ENCODE assay signal across 8 cellular contexts in genomic region chr17:7549401-7550055, GRCh38. TPM values are rescaled to one million over a fixed set of nuclear protein-coding genes. Genes with fewer than 3 reads are reported as not detected.
DNase-seq lines count a peak whose midpoint lies in the region; ATAC-seq, FAIRE-seq and TF ChIP-seq lines count a peak whose summit lies in the region.
"Had no signal": no experiment of that assay in that cellular context is flagged by ENCODE, and none has a peak within 500 bp of the region (broad histone marks: within the 10 kb centered on the region; RNA-seq: fewer than 3 reads in every experiment).

No MANE protein-coding gene starts in this region.

- peak overlapping the region; percentile 86 for H3K4me3 ChIP-seq in OCI-LY3 (ENCODE audit: low read length)
- H3K4me3 ChIP-seq in astrocyte (ENCODE audit: insufficient read depth, low read depth, low read length): peak overlapping the region; percentile 74

- no peaks in the 10 kb centered on the region for H3K36me3 Mint-ChIP-seq in astrocyte (ENCODE audit: low read depth, unreplicated experiment)
- peaks cover 4 to 9% (median 9%) of the 10 kb centered on the region in 3 donors for H3K36me3 Mint-ChIP-seq in immature natural killer cell

- peaks cover 3% of the 10 kb centered on the region for H3K9me3 Mint-ChIP-seq in astrocyte (ENCODE audit: unreplicated experiment)
- no peaks in the 10 kb centered on the region for H3K9me3 Mint-ChIP-seq in immature natural killer cell

- H3K27ac Mint-ChIP-seq in astrocyte (ENCODE audit: unreplicated experiment) (peak overlapping the region; percentile 27), immature natural killer cell (peak overlapping the region; percentile 79 to 92 (median 90))

- H4K20me1 ChIP-seq in OCI-LY3 (ENCODE audit: insufficient read depth, low read length) (no peaks in the 10 kb centered on the region), astrocyte (ENCODE audit: insufficient read depth, low read length) (no peaks in the 10 kb centered on the region)

- no peak overlapping the region for H2AFZ ChIP-seq in OCI-LY3 (ENCODE audit: low read depth, low read length)
- H2AFZ ChIP-seq in astrocyte (ENCODE audit: low read depth, low read length): peak overlapping the region; percentile 94

- H3K27me3 Mint-ChIP-seq in astrocyte (ENCODE audit: low read depth, unreplicated experiment) (peaks cover 24% of the 10 kb centered on the region), immature natural killer cell (ENCODE audit: low read depth in 3 of 3) (peaks cover 0 to 10% (median 1%) of the 10 kb centered on the region in 3 donors)

- H3K27ac ChIP-seq in OCI-LY3 (ENCODE audit: low read length): no peak overlapping the region
- no peak overlapping the region for H3K27ac ChIP-seq in astrocyte (ENCODE audit: low read depth, low read length)
- H3K27ac ChIP-seq: PC-9 had no signal

- H3K36me3 ChIP-seq in OCI-LY3 (replicated peaks; ENCODE audit: low read depth, low read length) (no peaks in the 10 kb centered on the region), astrocyte (ENCODE audit: insufficient read depth, low read length) (no peaks in the 10 kb centered on the region)

- no peak for DNase-seq in astrocyte (ENCODE audit: low read depth)
- peak; percentile 15 to 28 (median 26) for DNase-seq in immature natural killer cell
- peak; percentile 26 to 27 for DNase-seq in stimulated activated CD4-positive, alpha-beta T cell treated with anti-CD3 and anti-CD28 coated beads, Interleukin-15, amount 100 ng/mL, for 48 hours (ENCODE audit: low read depth in 2 of 2)
- no peak for DNase-seq in AG08395 (ENCODE audit: low spot score)
- DNase-seq in cerebellar cortex (ENCODE audit: low spot score): no peak

- H3K4me3 Mint-ChIP-seq in astrocyte (ENCODE audit: unreplicated experiment): peak overlapping the region; percentile 76
- peak overlapping the region; percentile 86 to 92 (median 88) for H3K4me3 Mint-ChIP-seq in immature natural killer cell

- no peak for FAIRE-seq in astrocyte (lab: Jason Lieb, UNC)

- no peaks in the 10 kb centered on the region for H3K4me1 Mint-ChIP-seq in astrocyte (ENCODE audit: low read depth, unreplicated experiment)
- peaks cover 57 to 63% of the 10 kb centered on the region in 2 donors for H3K4me1 Mint-ChIP-seq in immature natural killer cell

- TF ChIP-seq CTCF in OCI-LY3 (IDR thresholded peaks at IDR 0.05; ENCODE audit: low read depth, low read length) (no peak), astrocyte (IDR thresholded peaks at IDR 0.05; ENCODE audit: insufficient read depth, low read depth, low read length) (no peak)

- no peak for ATAC-seq in GM19452 (IDR thresholded peaks at IDR 0.05; ENCODE audit: unreplicated experiment)

- peak overlapping the region; percentile 63 for H3K4me2 ChIP-seq in OCI-LY3 (ENCODE audit: low read length)
- peak overlapping the region; percentile 95 for H3K4me2 ChIP-seq in astrocyte (ENCODE audit: low read length)

- H3K27me3 ChIP-seq in OCI-LY3 (ENCODE audit: low read depth, low read length): no peaks in the 10 kb centered on the region
- no peaks in the 10 kb centered on the region for H3K27me3 ChIP-seq in astrocyte (ENCODE audit: insufficient read depth, low read length)

- H3K4me1 ChIP-seq in OCI-LY3 (ENCODE audit: low read length): peaks cover 33% of the 10 kb centered on the region
- peaks cover 11% of the 10 kb centered on the region for H3K4me1 ChIP-seq in astrocyte (ENCODE audit: insufficient read depth, low read length)

- H3K79me2 ChIP-seq in OCI-LY3 (ENCODE audit: low read length) (no peaks in the 10 kb centered on the region), astrocyte (ENCODE audit: insufficient read depth, low read length) (no peaks in the 10 kb centered on the region)

- H3K9ac ChIP-seq in OCI-LY3 (ENCODE audit: low read length) (peak overlapping the region; percentile 74), astrocyte (ENCODE audit: low read length) (peak overlapping the region; percentile 69)

- no peaks in the 10 kb centered on the region for H3K9me3 ChIP-seq in OCI-LY3 (ENCODE audit: insufficient read depth, low read length)
- H3K9me3 ChIP-seq in astrocyte (ENCODE audit: insufficient read depth, low read depth, low read length): no peaks in the 10 kb centered on the region

RNA-seq across cellular contexts. Expression of gene TNFSF12, which starts 0.7 kb away (rescaled TPM):
- 2.4 and 3.4 TPM in 2 replicates for total RNA-seq in astrocyte
- 10 to 100 TPM; 32.1 to 69.9 (median 32.7) TPM for polyA plus RNA-seq in immature natural killer cell

RNA-seq across cellular contexts. Expression of gene TNFSF13, which starts 9.0 kb away (rescaled TPM):
- total RNA-seq in astrocyte: 0.43 and 0.93 TPM in 2 replicates
- polyA plus RNA-seq in immature natural killer cell: 1 to 10 TPM; 1.4 to 6.1 (median 5.3) TPM

RNA-seq across cellular contexts. Expression of gene SENP3, which starts 12.2 kb away (rescaled TPM):
- total RNA-seq in astrocyte: 51.4 and 58.7 TPM in 2 replicates
- 10 to 100 TPM; 17.5 to 19.4 (median 19.0) TPM for polyA plus RNA-seq in immature natural killer cell

RNA-seq across cellular contexts. Expression of gene CD68, which starts 29.9 kb away (rescaled TPM):
- total RNA-seq in astrocyte: 4.4 and 6.2 TPM in 2 replicates
- 1 to 10 TPM; 1.9 to 6.5 (median 6.1) TPM for polyA plus RNA-seq in immature natural killer cell

RNA-seq across cellular contexts. Expression of gene MPDU1, which starts 34.1 kb away (rescaled TPM):
- 44.6 and 51.2 TPM in 2 replicates for total RNA-seq in astrocyte
- polyA plus RNA-seq in immature natural killer cell: 10 to 100 TPM; 31.6 to 44.0 (median 41.6) TPM

Comparison
In these comparisons a context has a peak if more than half of its experiments do, and no peak if none do; other contexts are left out.
1. DNase-seq: peak in immature natural killer cell (3 of 3) and stimulated activated CD4-positive, alpha-beta T cell treated with anti-CD3 and anti-CD28 coated beads, Interleukin-15, amount 100 ng/mL, for 48 hours (2 of 2); none in astrocyte (single experiment), AG08395 (single experiment) and cerebellar cortex (single experiment).